9 cellular contexts compared by ENCODE assay signal in the genomic region with DNA sequence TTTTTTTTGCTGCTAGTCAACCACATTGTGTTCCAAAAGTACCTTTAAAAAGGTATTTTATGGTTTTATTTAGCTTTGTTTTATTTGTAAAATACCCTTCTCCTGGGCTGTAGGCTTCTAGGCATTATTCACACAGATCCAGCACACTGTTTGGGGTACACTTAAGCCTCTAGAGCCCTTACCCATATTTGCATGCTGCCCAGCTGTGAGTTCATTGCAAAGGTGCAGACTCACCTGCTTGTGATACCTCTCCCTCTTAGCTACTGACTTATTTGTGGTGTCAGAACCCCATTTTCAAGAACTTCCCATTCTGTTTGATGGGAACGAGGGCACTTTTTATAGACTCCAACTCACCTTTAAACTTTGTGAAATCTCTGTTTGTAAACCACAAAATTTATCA.
DNase-seq lines count a peak whose midpoint lies in the region; ATAC-seq and TF ChIP-seq lines count a peak whose summit lies in the region.
"Had no signal": no experiment of that assay in that cellular context is flagged by ENCODE, and none has a peak within 500 bp of the region (broad histone marks: within the 10 kb centered on the region; RNA-seq: fewer than 3 reads in every experiment).

No MANE protein-coding gene starts in this region.

- peaks cover 11% of the 10 kb centered on the region for H3K27me3 Mint-ChIP-seq in CD4-positive, alpha-beta T cell
- peaks cover 3% of the 10 kb centered on the region for H3K27me3 Mint-ChIP-seq in endothelial cell (ENCODE audit: unreplicated experiment)

- no peaks in the 10 kb centered on the region for H3K36me3 Mint-ChIP-seq in CD4-positive, alpha-beta T cell (ENCODE audit: low read depth)
- peaks cover 34% of the 10 kb centered on the region for H3K36me3 Mint-ChIP-seq in endothelial cell (ENCODE audit: low read depth, unreplicated experiment)

- TF ChIP-seq CTCF in CD4-positive, alpha-beta T cell (IDR thresholded peaks at IDR 0.05), result no peak
- TF ChIP-seq CTCF in transverse colon (IDR thresholded peaks at IDR 0.05) (no peak), prostate gland (IDR thresholded peaks at IDR 0.05) (no peak), endothelial cell (IDR thresholded peaks at IDR 0.05; ENCODE audit: unreplicated experiment) (no peak)

- TF ChIP-seq POLR2A in transverse colon (IDR thresholded peaks at IDR 0.05) (no peak), prostate gland (IDR thresholded peaks at IDR 0.05) (no peak)

- peaks cover 48% of the 10 kb centered on the region for H3K4me1 ChIP-seq in SJCRH30
- peaks cover 0 to 9% (median 2%) of the 10 kb centered on the region in 4 donors for H3K4me1 ChIP-seq in transverse colon
- no peaks in the 10 kb centered on the region for H3K4me1 ChIP-seq in prostate gland (replicated peaks)
- H3K4me1 ChIP-seq: body of pancreas had no signal

- no peaks in the 10 kb centered on the region for H3K27me3 ChIP-seq in CD4-positive, alpha-beta T cell (ENCODE audit: control insufficient read depth, insufficient read depth, low read length)
- H3K27me3 ChIP-seq in SJCRH30, result no peaks in the 10 kb centered on the region
- no peaks in the 10 kb centered on the region for H3K27me3 ChIP-seq in transverse colon
- no peaks in the 10 kb centered on the region for H3K27me3 ChIP-seq in prostate gland (replicated peaks; ENCODE audit: insufficient read depth)
- H3K27me3 ChIP-seq: body of pancreas had no signal

- H3K9me3 Mint-ChIP-seq in CD4-positive, alpha-beta T cell, result no peaks in the 10 kb centered on the region
- no peaks in the 10 kb centered on the region for H3K9me3 Mint-ChIP-seq in endothelial cell (ENCODE audit: unreplicated experiment)

- POLR2A ChIA-PET in CD4-positive, alpha-beta T cell (lab: Charles Lee), result interaction anchor here (1.0 kb wide), 1 partner anchor 11 kb away, joined by 4 read pairs; no protein-coding TSS in a partner anchor

- H3K36me3 ChIP-seq in SJCRH30 (no peaks in the 10 kb centered on the region), transverse colon (no peaks in the 10 kb centered on the region), prostate gland (no peaks in the 10 kb centered on the region)

- 34 to 71% methylated on average over 1 of the region's 1 CpG for WGBS in transverse colon (ENCODE audit: low coverage in 1 of 2), 2 donors
- 64% methylated on average over 1 of the region's 1 CpG for WGBS in prostate gland

- no peak for DNase-seq in CD4-positive, alpha-beta T cell
- DNase-seq in SJCRH30 (no peak), transverse colon (no peak), prostate gland (ENCODE audit: low spot score) (no peak), endothelial cell (ENCODE audit: low spot score) (no peak), GF-D8 (lab: John Stamatoyannopoulos, UW) (no peak)

- TF ChIP-seq EP300 in transverse colon (IDR thresholded peaks at IDR 0.05; ENCODE audit: low read depth), result no peak

- peak overlapping the region; percentile 42 for H3K27ac Mint-ChIP-seq in CD4-positive, alpha-beta T cell
- H3K27ac Mint-ChIP-seq in endothelial cell (ENCODE audit: unreplicated experiment), result no peak overlapping the region

- peak overlapping the region; percentile 20 for H3K4me3 ChIP-seq in SJCRH30
- no peak overlapping the region for H3K4me3 ChIP-seq in transverse colon
- no peak overlapping the region for H3K4me3 ChIP-seq in prostate gland
- H3K4me3 ChIP-seq: body of pancreas had no signal

- ATAC-seq in CD4-positive, alpha-beta T cell (ENCODE audit: poor library complexity), result no peak
- ATAC-seq in GM19455 (IDR thresholded peaks at IDR 0.05; ENCODE audit: unreplicated experiment) (peak; percentile 21), HG03097 (IDR thresholded peaks at IDR 0.05; ENCODE audit: low FRiP score, unreplicated experiment) (peak; percentile 23)
- ATAC-seq: body of pancreas had no signal

- H3K4me3 Mint-ChIP-seq in CD4-positive, alpha-beta T cell, result no peak overlapping the region
- no peak overlapping the region for H3K4me3 Mint-ChIP-seq in endothelial cell (ENCODE audit: unreplicated experiment)

- in situ Hi-C loops in transverse colon (cut with MboI; ENCODE audit: low pct_ligation_motif_present in 1 of 4, low pct_unique_long_range_greater_than_20kb in 1 of 4, low sequenced_read_pairs in 3 of 4), result no loop called here

- no peaks in the 10 kb centered on the region for H3K9me3 ChIP-seq in CD4-positive, alpha-beta T cell (ENCODE audit: control insufficient read depth, low read length)
- H3K9me3 ChIP-seq in SJCRH30 (replicated peaks) (no peaks in the 10 kb centered on the region), transverse colon (no peaks in the 10 kb centered on the region), prostate gland (no peaks in the 10 kb centered on the region)
- H3K9me3 ChIP-seq: body of pancreas had no signal

- H3K27ac ChIP-seq in CD4-positive, alpha-beta T cell (ENCODE audit: low read depth, low read length), result no peak overlapping the region
- H3K27ac ChIP-seq in SJCRH30, result peak overlapping the region; percentile 86
- no peak overlapping the region for H3K27ac ChIP-seq in transverse colon
- H3K27ac ChIP-seq in prostate gland, result no peak overlapping the region
- H3K27ac ChIP-seq: body of pancreas had no signal

- CTCF ChIA-PET in CD4-positive, alpha-beta T cell (lab: Charles Lee), result no interaction called here

- intact Hi-C loops in CD4-positive, alpha-beta T cell (cut with DNase I, micrococcal nuclease), result no loop called here
- intact Hi-C loops in transverse colon (cut with DNase I; ENCODE audit: low total_unique reads), result no loop called here
- intact Hi-C loops in prostate gland (cut with DNase I), result no loop called here

- H3K4me1 Mint-ChIP-seq in CD4-positive, alpha-beta T cell (ENCODE audit: low read depth), result peaks cover 11% of the 10 kb centered on the region
- H3K4me1 Mint-ChIP-seq in endothelial cell (ENCODE audit: unreplicated experiment), result peaks cover 16% of the 10 kb centered on the region
